ENCODE assay signal across 8 cellular contexts in genomic region chr3:33441322-33441976, GRCh38. TPM values are rescaled to one million over a fixed set of nuclear protein-coding genes. Genes with fewer than 3 reads are reported as not detected.
A peak's percentile ranks its signal among the peaks of the same experiment; 100 is the strongest.
DNase-seq lines count a peak whose midpoint lies in the region; ATAC-seq, FAIRE-seq and TF ChIP-seq lines count a peak whose summit lies in the region.

No MANE protein-coding gene starts in this region.

- H3K27me3 ChIP-seq in H9 (ENCODE audit: insufficient read depth, low read length) = no peaks in the 10 kb centered on the region

- H3K79me1 ChIP-seq in H9 (ENCODE audit: insufficient read depth, low read depth, low read length, poor library complexity, severe bottlenecking) = no peaks in the 10 kb centered on the region

- TF ChIP-seq CTCF in H9 (conservative IDR thresholded peaks at IDR 0.05) (no peak), GM13976 (IDR thresholded peaks at IDR 0.05; ENCODE audit: borderline replicate concordance, control extremely low read depth, extremely low read depth, insufficient read depth, missing control alignments) (no peak)

- no peak overlapping the region for H2BK20ac ChIP-seq in H9 (ENCODE audit: low read depth, low read length, poor library complexity, severe bottlenecking)

- no peaks in the 10 kb centered on the region; the same call in 1 of the 2 replicates for H3K27me3 Mint-ChIP-seq in H9 (ENCODE audit: low read depth)
- no peaks in the 10 kb centered on the region for H3K27me3 Mint-ChIP-seq in activated T-helper 1 cell treated with anti-CD3 and anti-CD28 coated beads, Interleukin-12 subunit alpha, Interleukin-12 subunit beta, Interleukin-2, Interleukin-4 antibody, amounts not matched to agents 30 ng/mL and 10 ng/mL and 1 ng/mL, durations not matched to agents 14 hours and 24 hours and 36 hours (ENCODE audit: insufficient read depth)

- no peak overlapping the region for H3K4ac ChIP-seq in H9 (ENCODE audit: low read depth, low read length)

- H2AFZ ChIP-seq in H9 (ENCODE audit: low read length) = no peak overlapping the region

- H3K23ac ChIP-seq in H9 (ENCODE audit: insufficient read length, low read depth, low read length) = no peak overlapping the region

- peak overlapping the region; percentile 99 to 100 (median 99) for H3K27ac Mint-ChIP-seq in H9
- peak overlapping the region; percentile 100 for H3K27ac Mint-ChIP-seq in activated T-helper 1 cell treated with anti-CD3 and anti-CD28 coated beads, Interleukin-12 subunit alpha, Interleukin-12 subunit beta, Interleukin-2, Interleukin-4 antibody, amounts not matched to agents 30 ng/mL and 10 ng/mL and 1 ng/mL, durations not matched to agents 14 hours and 24 hours and 36 hours

- no peak overlapping the region for H2BK15ac ChIP-seq in H9 (ENCODE audit: low read depth, low read length)

- H2BK120ac ChIP-seq in H9 (ENCODE audit: low read depth, low read length, poor library complexity, severe bottlenecking) = no peak overlapping the region

- H3K4me1 ChIP-seq in H9 (ENCODE audit: insufficient read depth, low read length) = peaks cover 5% of the 10 kb centered on the region; the same call in 1 of the 2 replicates

- H3K4me3 ChIP-seq in skeletal muscle cell (ENCODE audit: low read depth, low read length) = peak overlapping the region; percentile 93

- H3K4me3 Mint-ChIP-seq in H9 = peak overlapping the region; percentile 98 to 99
- H3K4me3 Mint-ChIP-seq in activated T-helper 1 cell treated with anti-CD3 and anti-CD28 coated beads, Interleukin-12 subunit alpha, Interleukin-12 subunit beta, Interleukin-2, Interleukin-4 antibody, amounts not matched to agents 30 ng/mL and 10 ng/mL and 1 ng/mL, durations not matched to agents 14 hours and 24 hours and 36 hours = peak overlapping the region; percentile 100

- WGBS in H9 (ENCODE audit: extremely low coverage, insufficient read length, low lambda C conversion rate) = no CpG with 5 or more reads among the region's 21 CpGs

- ATAC-seq in left cardiac atrium = no peak
- ATAC-seq in GM19023 (IDR thresholded peaks at IDR 0.05; ENCODE audit: unreplicated experiment) = no peak

- H3K36me3 Mint-ChIP-seq in H9 (ENCODE audit: insufficient read depth in 1 of 3, low read depth in 3 of 3) = peaks cover 0 to 2% (median 0%) of the 10 kb centered on the region in 3 experiments; a peak in 2 of 7 replicates
- peaks cover 11% of the 10 kb centered on the region for H3K36me3 Mint-ChIP-seq in activated T-helper 1 cell treated with anti-CD3 and anti-CD28 coated beads, Interleukin-12 subunit alpha, Interleukin-12 subunit beta, Interleukin-2, Interleukin-4 antibody, amounts not matched to agents 30 ng/mL and 10 ng/mL and 1 ng/mL, durations not matched to agents 14 hours and 24 hours and 36 hours (ENCODE audit: low read depth)

- H3K79me2 ChIP-seq in H9 (ENCODE audit: insufficient read depth, low read length) = peaks cover 29% of the 10 kb centered on the region; the same call in 1 of the 2 replicates

- H3K56ac ChIP-seq in H9 (ENCODE audit: insufficient read length, low read depth, low read length) = no peak overlapping the region

- peaks cover 19% of the 10 kb centered on the region for H3K23me2 ChIP-seq in H9 (ENCODE audit: insufficient read length, low read depth, low read length, poor library complexity, severe bottlenecking)

- H3K27ac ChIP-seq in H9 (ENCODE audit: insufficient read length, low read depth, low read length) = peak overlapping the region; percentile 77

- no peak overlapping the region for H3K18ac ChIP-seq in H9 (ENCODE audit: insufficient read length, low read depth, low read length)

- peak overlapping the region; percentile 85 for H3K9ac ChIP-seq in H9 (ENCODE audit: extremely low read depth, insufficient read length, low read length)

- no peak overlapping the region for H4K8ac ChIP-seq in H9 (replicated peaks; ENCODE audit: insufficient read length, low read depth, low read length)

- DNase-seq in H9 (no peak), left cardiac atrium (peak; percentile 74), skeletal muscle cell (ENCODE audit: low read depth) (no peak), H54 (ENCODE audit: insufficient read length, low spot score) (no peak), GM13976 (ENCODE audit: low spot score) (no peak)
- no peak for DNase-seq in activated T-helper 1 cell treated with anti-CD3 and anti-CD28 coated beads, Interleukin-12 subunit alpha, Interleukin-12 subunit beta, Interleukin-2, Interleukin-4 antibody, amounts not matched to agents 30 ng/mL and 10 ng/mL and 1 ng/mL, durations not matched to agents 14 hours and 24 hours and 36 hours (ENCODE audit: low spot score)
- DNase-seq in stimulated activated naive CD4-positive, alpha-beta T cell treated with Interleukin-2 at 50 U/mL for 16 hours (lab: John Stamatoyannopoulos, UW) = no peak

- H4K20me1 ChIP-seq in H9 (ENCODE audit: control insufficient read depth, insufficient read depth, insufficient read length) = no peaks in the 10 kb centered on the region

- H3K14ac ChIP-seq in H9 (ENCODE audit: insufficient read depth, low read length) = no peak overlapping the region

- H2BK12ac ChIP-seq in H9 (ENCODE audit: insufficient read length, low read depth, low read length) = no peak overlapping the region

- H2BK5ac ChIP-seq in H9 (ENCODE audit: insufficient read length, low read length) = no peak overlapping the region

- no peak overlapping the region for H3T11ph ChIP-seq in H9 (ENCODE audit: low read length)

- peaks cover 27 to 35% of the 10 kb centered on the region in 2 experiments for H3K4me1 Mint-ChIP-seq in H9
- peaks cover 47% of the 10 kb centered on the region for H3K4me1 Mint-ChIP-seq in activated T-helper 1 cell treated with anti-CD3 and anti-CD28 coated beads, Interleukin-12 subunit alpha, Interleukin-12 subunit beta, Interleukin-2, Interleukin-4 antibody, amounts not matched to agents 30 ng/mL and 10 ng/mL and 1 ng/mL, durations not matched to agents 14 hours and 24 hours and 36 hours (ENCODE audit: low read depth)

- no peak overlapping the region for H2AK5ac ChIP-seq in H9 (ENCODE audit: insufficient read length, low read length)

- peaks cover 2% of the 10 kb centered on the region in 2 experiments; a peak in 2 of 5 replicates for H3K9me3 Mint-ChIP-seq in H9
- no peaks in the 10 kb centered on the region for H3K9me3 Mint-ChIP-seq in activated T-helper 1 cell treated with anti-CD3 and anti-CD28 coated beads, Interleukin-12 subunit alpha, Interleukin-12 subunit beta, Interleukin-2, Interleukin-4 antibody, amounts not matched to agents 30 ng/mL and 10 ng/mL and 1 ng/mL, durations not matched to agents 14 hours and 24 hours and 36 hours

- no peak for FAIRE-seq in H54 (lab: Jason Lieb, UNC)

- no peak overlapping the region for H4K5ac ChIP-seq in H9 (ENCODE audit: insufficient read length, low read depth, low read length)

- H3K4me2 ChIP-seq in H9 (ENCODE audit: insufficient read depth, insufficient read length, low read length) = peak overlapping the region; percentile 61

- H4K91ac ChIP-seq in H9 (ENCODE audit: insufficient read length, low read depth, low read length) = no peak overlapping the region

- H3K9me3 ChIP-seq in H9 (ENCODE audit: control insufficient read depth, low read depth, low read length) = no peaks in the 10 kb centered on the region

- no peak for TF ChIP-seq POLR2A in H54 (IDR thresholded peaks at IDR 0.05; ENCODE audit: low read depth, low read length)

- in situ Hi-C loops in GM13976 (cut with MboI; ENCODE audit: low sequenced_read_pairs, unreplicated experiment) = no loop called here

- intact Hi-C loops in activated T-helper 1 cell treated with anti-CD3 and anti-CD28 coated beads, Interleukin-12 subunit alpha, Interleukin-12 subunit beta, Interleukin-2, Interleukin-4 antibody, amounts not matched to agents 30 ng/mL and 10 ng/mL and 1 ng/mL, durations not matched to agents 14 hours and 24 hours and 36 hours (cut with micrococcal nuclease) = loop anchor here (1.0 to 5.0 kb wide), 7 partner anchors 57 to 1909 kb away; partner anchors contain the start of genes CNOT10, DYNC1LI1, GPD1L and STT3B
- intact Hi-C loops in left cardiac atrium (cut with DNase I) = loop anchor here in 1 of 2 donors (5.0 kb wide), 1 partner anchor 96 kb away; no protein-coding TSS in a partner anchor

RNA-seq across cellular contexts. Expression of gene UBP1, which starts 1.2 kb away (rescaled TPM):
- 101 and 103 TPM in 2 replicates for total RNA-seq in H9 (2021)
- total RNA-seq in activated T-helper 1 cell treated with anti-CD3 and anti-CD28 coated beads, Interleukin-12 subunit alpha, Interleukin-12 subunit beta, Interleukin-2, Interleukin-4 antibody, amounts not matched to agents 30 ng/mL and 10 ng/mL and 1 ng/mL, durations not matched to agents 14 hours and 24 hours and 36 hours = 69.4 and 71.6 TPM in 2 replicates
- total RNA-seq in left cardiac atrium = 10 to 100 TPM; 38.7 to 47.6 TPM
